In the genomic region with DNA sequence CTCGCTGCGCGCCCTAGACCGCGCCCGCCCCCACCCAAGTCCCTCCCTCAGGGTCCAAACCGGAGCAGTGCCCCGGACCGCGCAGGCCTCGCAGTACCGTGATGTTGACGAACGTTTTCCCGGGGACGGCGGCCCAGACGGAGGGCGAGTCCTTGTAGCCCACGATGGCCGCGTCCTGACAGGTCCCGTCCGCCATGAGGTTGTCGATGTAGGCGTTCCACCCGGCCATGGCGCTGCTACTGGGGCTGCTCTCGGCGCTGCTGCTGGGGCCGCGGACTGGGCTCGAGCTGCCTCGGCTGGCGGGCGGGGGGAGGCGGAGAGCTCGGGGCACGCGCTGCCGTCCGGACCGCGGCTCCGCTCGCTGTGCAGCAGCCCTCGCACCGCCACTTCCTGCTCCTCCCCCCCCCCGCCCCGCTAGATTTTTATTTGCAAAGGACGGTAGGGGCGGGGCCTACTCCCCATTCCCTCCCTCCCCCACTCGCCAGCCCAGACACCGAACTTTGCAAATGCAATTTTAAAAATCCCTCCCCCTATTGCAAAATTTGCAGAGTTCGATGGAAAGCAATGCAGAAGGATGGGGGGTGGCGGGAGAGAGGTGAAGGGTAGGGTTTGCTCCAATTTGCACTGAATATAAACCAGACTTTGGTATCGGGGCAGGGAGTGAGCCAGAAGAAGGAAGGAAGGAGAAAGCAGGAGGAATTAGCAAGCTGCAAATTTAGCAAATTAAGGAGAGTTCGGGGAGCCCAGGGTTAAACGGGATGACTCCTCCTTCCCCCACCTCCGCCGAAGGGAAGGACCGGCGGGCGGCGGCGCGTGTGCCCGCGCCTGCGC, we compare ENCODE assay signal across 8 cellular contexts. TPM values are rescaled to one million over a fixed set of nuclear protein-coding genes. Genes with fewer than 3 reads are reported as not detected.
DNase-seq lines count a peak whose midpoint lies in the region; ATAC-seq and TF ChIP-seq lines count a peak whose summit lies in the region.

A gene (minus strand): TSS at position 365 of the 831 bp plus-strand sequence. CDS start 136 bp downstream, at position 229.

- in situ Hi-C loops in GM18951 (cut with MboI; ENCODE audit: low sequenced_read_pairs, unreplicated experiment), result no loop called here
- in situ Hi-C loops in KBM-7 (cut with MboI; ENCODE audit: low pct_unique_long_range_greater_than_20kb, low sequenced_read_pairs), result no loop called here

- ATAC-seq in naive B cell (ENCODE audit: low read depth in 2 of 2), result peak; percentile 45 to 52

- CTCF ChIA-PET in AG04449 (lab: Yijun Ruan, JAX), result interaction anchor here (1.6 kb wide), 1 partner anchor 40 kb away, joined by 4 read pairs; a partner anchor contains a TSS

- peak; percentile 63 for DNase-seq in AG04449 (ENCODE audit: low read depth, low spot score)
- peak; percentile 91 for DNase-seq in KBM-7
- DNase-seq in RPMI8226, result peak; percentile 89
- peak; percentile 78 to 80 for DNase-seq in activated T-helper 1 cell treated with anti-CD3 and anti-CD28 coated beads, Interleukin-2, amount 50 U/mL, for 16 hours (ENCODE audit: low read depth in 1 of 2, low spot score in 1 of 2)
- peak; percentile 94 for DNase-seq in fibroblast of gingiva (ENCODE audit: low read depth)
- DNase-seq in naive B cell, result peak; percentile 88
- DNase-seq in stimulated activated CD8-positive, alpha-beta memory T cell treated with anti-CD3 and anti-CD28 coated beads, Interleukin-7, amount 100 ng/mL, for 48 hours (ENCODE audit: extremely low read depth in 1 of 2, low read depth in 1 of 2), result peak; percentile 77 to 87

- peak within 1 kb of the TSS; percentile 99 for H3K4me3 ChIP-seq in AG04449 (ENCODE audit: low read depth, low read length)

- peak; percentile 94 for TF ChIP-seq POLR2A in GM18951 (IDR thresholded peaks at IDR 0.05; ENCODE audit: extremely low read depth, insufficient read depth, insufficient read length)

- H3K4me3 Mint-ChIP-seq in naive B cell, result peak within 1 kb of the TSS; percentile 97 to 100 (median 99)

- H3K9me3 Mint-ChIP-seq in naive B cell, result no peaks in the 10 kb centered on the region

- peaks cover 14 to 28% of the 10 kb centered on the region in 2 donors for H3K36me3 Mint-ChIP-seq in naive B cell

- no peak for TF ChIP-seq CTCF in AG04449 (IDR thresholded peaks at IDR 0.05; ENCODE audit: insufficient read depth, low read length, missing control alignments)

- H3K4me1 Mint-ChIP-seq in naive B cell, result peaks cover 47 to 51% (median 49%) of the 10 kb centered on the region in 3 donors

- POLR2A ChIA-PET in AG04449 (lab: Yijun Ruan, JAX), result interaction anchor here (0.6 to 6.9 kb wide), 7 partner anchors 8 to 136 kb away, joined by 3 to 119 read pairs (median 5); a partner anchor contains a TSS

- H3K27ac Mint-ChIP-seq in naive B cell, result peak within 1 kb of the TSS; percentile 98 to 100 (median 98)

- no peaks in the 10 kb centered on the region for H3K27me3 Mint-ChIP-seq in naive B cell

RNA-seq across cellular contexts. Expression of the gene that starts here (rescaled TPM):
- 1,000 to 10,000 TPM; 1,151 to 1,601 (median 1,370) TPM for polyA plus RNA-seq in naive B cell (ENCODE audit: low read depth in 6 of 6)

Comparison
In these comparisons a context has a peak if more than half of its experiments do, and no peak if none do; other contexts are left out.
1. Peak in every context shown above with its lines: DNase-seq, ATAC-seq and H3K4me3 ChIP-seq.